ENCODE assay signal across 1 cellular context in the genomic region with DNA sequence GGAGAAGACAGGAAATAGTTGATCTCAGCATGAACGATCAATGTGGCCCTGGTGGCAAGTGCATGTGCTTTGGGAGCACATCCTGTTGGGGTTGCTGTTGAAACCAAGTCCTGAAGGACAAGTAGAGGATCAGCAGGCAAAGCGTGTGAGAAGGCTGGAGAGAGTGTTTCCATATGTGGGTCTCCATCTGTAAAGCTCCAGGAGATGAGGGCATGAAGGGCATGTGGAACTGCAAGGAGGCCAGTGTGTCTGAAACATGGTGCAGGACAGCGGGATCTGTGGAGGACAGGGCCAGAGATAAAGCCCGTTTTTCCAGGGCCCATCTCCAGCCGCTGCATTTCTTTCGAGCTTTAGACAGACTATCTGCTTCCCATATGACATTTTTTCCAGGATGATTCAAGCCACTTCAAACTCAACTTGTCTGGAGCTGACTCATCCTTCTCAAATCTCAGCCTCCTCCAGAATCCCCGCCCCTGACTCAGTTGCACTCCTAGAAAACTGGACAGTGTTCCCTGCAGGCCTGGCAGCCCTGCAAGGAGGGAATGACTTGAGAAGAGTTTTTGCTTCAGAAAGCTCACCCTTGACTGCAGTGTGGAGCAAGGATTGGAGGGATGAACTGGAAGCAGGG.
TF ChIP-seq lines count a peak whose summit lies in the region.

No MANE protein-coding gene starts in this region.

TF ChIP-seq in IMR-90, 13 proteins besides CTCF, POLR2A, EP300 and RAD21 (continued from another document):
- TF ChIP-seq RCOR1 (IDR thresholded peaks at IDR 0.05; ENCODE audit: insufficient replicate concordance, low read length) (no peak), CHD1 (IDR thresholded peaks at IDR 0.05; ENCODE audit: low read depth, low read length) (no peak)
TF ChIP-seq in IMR-90: peak in this region for 2.
